Comparison of ENCODE assay signal across 1 cellular context in genomic region chr7:64665980-64666674, GRCh38.
TF ChIP-seq lines count a peak whose summit lies in the region.

ZNF107 (plus strand) TSS chr7:64666133; CDS start chr7:64666283, 150 bp downstream.

TF ChIP-seq in K562, 482 proteins besides CTCF, POLR2A, EP300 and RAD21 (continued from another document and continues in another):
- peak; percentile 49 to 58 for TF ChIP-seq NRF1 (conservative IDR thresholded peaks at IDR 0.05 in 1 of 2, IDR thresholded peaks at IDR 0.05 in 1 of 2)
- peak; percentile 26; the same call in 1 of the 2 replicates for TF ChIP-seq E2F4 (CRISPR knock-in tag; IDR thresholded peaks at IDR 0.05; ENCODE audit: low read depth)
- TF ChIP-seq PKNOX1 (IDR thresholded peaks at IDR 0.05): peak; percentile 98
- TF ChIP-seq U2AF2 (optimal IDR thresholded peaks at IDR 0.05; ENCODE audit: low read depth, low read length): no peak
- TF ChIP-seq CREM (IDR thresholded peaks at IDR 0.05; ENCODE audit: low read depth): peak; percentile 54; the same call in 1 of the 2 replicates
- TF ChIP-seq CBFA2T3 (IDR thresholded peaks at IDR 0.05): 0 out of 2 replicates have a peak, but pooled peaks have one; percentile 23
- peak; percentile 13 to 65; a peak in 2 of 4 replicates for TF ChIP-seq MNT (conservative IDR thresholded peaks at IDR 0.05)
- TF ChIP-seq POLR2B (IDR thresholded peaks at IDR 0.05; ENCODE audit: low read depth, partially characterized antibody): peak; percentile 73
- no peak; the same call in 1 of the 2 replicates for TF ChIP-seq HCFC1 (IDR thresholded peaks at IDR 0.05; ENCODE audit: low read depth, low read length)
- no peak for TF ChIP-seq DDX20 (tag; IDR thresholded peaks at IDR 0.05; ENCODE audit: low read depth)
- no peak for TF ChIP-seq ID3 (CRISPR knock-in tag; IDR thresholded peaks at IDR 0.05)
- 0 out of 2 replicates have a peak, but pooled peaks have one; percentile 32 for TF ChIP-seq ID3 (tag; IDR thresholded peaks at IDR 0.05)
- TF ChIP-seq CC2D1A (IDR thresholded peaks at IDR 0.05): peak; percentile 79; the same call in 1 of the 2 replicates
- peak; percentile 88 for TF ChIP-seq POLR2AphosphoS5 (IDR thresholded peaks at IDR 0.05; ENCODE audit: control insufficient read depth, insufficient read depth, low read depth, low read length)
- TF ChIP-seq CBX2 (IDR thresholded peaks at IDR 0.05; ENCODE audit: insufficient read depth, low read length, poor library complexity, severe bottlenecking): no peak
- no peak for TF ChIP-seq ATF2 (CRISPR knock-in tag; IDR thresholded peaks at IDR 0.05)
- TF ChIP-seq CTBP1 (IDR thresholded peaks at IDR 0.05; ENCODE audit: borderline replicate concordance): peak; percentile 96
- TF ChIP-seq MEIS2 (IDR thresholded peaks at IDR 0.05; ENCODE audit: partially characterized antibody): peak; percentile 85
- TF ChIP-seq NFYB (IDR thresholded peaks at IDR 0.05; ENCODE audit: extremely low read depth, insufficient read length): peak; percentile 96
- no peak for TF ChIP-seq HDAC3 (IDR thresholded peaks at IDR 0.05; ENCODE audit: borderline replicate concordance, partially characterized antibody)
- TF ChIP-seq ZNF24 (IDR thresholded peaks at IDR 0.05): no peak
- 0 out of 2 replicates have a peak, but pooled peaks have one; percentile 39 for TF ChIP-seq LCOR (CRISPR knock-in tag; IDR thresholded peaks at IDR 0.05)
- TF ChIP-seq ATF1 (CRISPR knock-in tag; IDR thresholded peaks at IDR 0.05): no peak
- TF ChIP-seq ATF1 (tag; IDR thresholded peaks at IDR 0.05): peak; percentile 76
- TF ChIP-seq RBM17 (IDR thresholded peaks at IDR 0.05; ENCODE audit: borderline replicate concordance, low read depth, low read length): no peak
- TF ChIP-seq GABPA (tag; conservative IDR thresholded peaks at IDR 0.05; ENCODE audit: low read depth): peak; percentile 62
- TF ChIP-seq ZBTB17 (CRISPR knock-in tag; IDR thresholded peaks at IDR 0.05): no peak
- peak; percentile 75 for TF ChIP-seq RBM25 (IDR thresholded peaks at IDR 0.05; ENCODE audit: low read depth, low read length, severe bottlenecking)
- TF ChIP-seq BRCA1 (IDR thresholded peaks at IDR 0.05): no peak
- TF ChIP-seq BRCA1 (CRISPR knock-in tag; IDR thresholded peaks at IDR 0.05): no peak
- TF ChIP-seq STAG1 (CRISPR knock-in tag; IDR thresholded peaks at IDR 0.05; ENCODE audit: borderline replicate concordance): no peak
- TF ChIP-seq ZNF318 (IDR thresholded peaks at IDR 0.05; ENCODE audit: borderline replicate concordance in 1 of 2, low read depth in 1 of 2): no peak
- TF ChIP-seq ZBTB11 (CRISPR knock-in tag; IDR thresholded peaks at IDR 0.05): 0 out of 6 replicates have a peak, but pooled peaks of 1 of the 3 experiments have one; percentile 27
- TF ChIP-seq EHMT2 (IDR thresholded peaks at IDR 0.05): no peak
- no peak for TF ChIP-seq CREBBP (IDR thresholded peaks at IDR 0.05; ENCODE audit: low read depth, low read length)
- TF ChIP-seq BRD4 (IDR thresholded peaks at IDR 0.05): peak; percentile 66; the same call in 1 of the 2 replicates
- TF ChIP-seq ZBTB49 (CRISPR knock-in tag; IDR thresholded peaks at IDR 0.05; ENCODE audit: borderline replicate concordance): no peak
- TF ChIP-seq TOE1 (IDR thresholded peaks at IDR 0.05; ENCODE audit: borderline replicate concordance): peak; percentile 54; the same call in 1 of the 2 replicates
- TF ChIP-seq TOE1 (CRISPR knock-in tag; IDR thresholded peaks at IDR 0.05; ENCODE audit: borderline replicate concordance, low read depth): no peak
